Comparison of ENCODE assay signal across 8 cellular contexts in the genomic region with DNA sequence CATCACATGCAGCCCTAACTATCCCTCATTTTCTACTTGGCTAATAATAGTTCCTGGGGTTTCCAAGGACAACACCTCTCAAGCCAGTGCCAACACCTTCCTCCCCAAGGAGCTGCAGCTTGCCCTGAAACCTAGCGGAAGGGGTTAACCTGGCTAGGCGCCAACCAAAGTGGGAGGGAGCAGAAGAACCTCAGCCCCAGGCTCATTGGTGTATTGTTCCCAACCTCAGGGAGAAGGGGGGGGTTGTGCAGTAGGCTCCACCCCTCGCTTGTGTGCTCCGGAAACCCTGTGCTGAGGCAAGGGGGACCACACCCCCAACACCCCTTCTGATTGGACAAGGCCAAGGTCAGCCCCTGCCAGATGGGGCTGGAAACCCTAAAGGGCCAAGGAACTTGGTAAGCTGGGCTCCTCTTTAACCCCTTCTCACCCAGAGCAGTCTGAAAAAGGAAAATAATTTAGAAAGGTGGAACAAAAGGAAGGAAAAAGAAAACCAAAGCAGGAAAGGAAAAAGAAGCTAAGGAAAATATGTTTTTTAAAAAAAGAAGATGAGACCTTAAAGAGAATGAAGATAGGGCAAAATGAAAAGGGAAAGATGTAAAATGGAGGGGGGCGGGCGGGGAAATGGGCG. TPM values are rescaled to one million over a fixed set of nuclear protein-coding genes. Genes with fewer than 3 reads are reported as not detected.
DNase-seq lines count a peak whose midpoint lies in the region; ATAC-seq and TF ChIP-seq lines count a peak whose summit lies in the region.

No MANE protein-coding gene starts in this region.

- H3K27me3 Mint-ChIP-seq in T-helper 2 cell treated with Interferon-gamma antibody and Interleukin-4, amounts not matched to agents 5 μg/mL and 100 μg/mL, for 36 hours (ENCODE audit: low read depth): no peaks in the 10 kb centered on the region

- H3K4me3 Mint-ChIP-seq in T-helper 2 cell treated with Interferon-gamma antibody and Interleukin-4, amounts not matched to agents 5 μg/mL and 100 μg/mL, for 36 hours: peak overlapping the region; percentile 91

- DNase-seq in GM10266 (ENCODE audit: extremely low spot score) (peak; percentile 95), NCI-H187 treated with DMSO at 0.1 percent for 48 hours (lab: John Stamatoyannopoulos, UW) (peak; percentile 80), anterior cingulate cortex (lab: John Stamatoyannopoulos, UW) (peak in 57 of 58 donors; percentile 14 to 95 (median 84)), right cardiac atrium (peak; percentile 97 to 98 (median 97)), renal cortical epithelial cell (ENCODE audit: low read depth) (peak; percentile 97), aorta (peak; percentile 96 to 97)
- DNase-seq in T-helper 2 cell treated with Interferon-gamma antibody and Interleukin-4, amounts not matched to agents 5 μg/mL and 100 μg/mL, for 36 hours (ENCODE audit: low spot score): peak; percentile 96

- H3K4me1 ChIP-seq in right cardiac atrium (ENCODE audit: control insufficient read depth, insufficient read depth, low read length) (peaks cover 2% of the 10 kb centered on the region), aorta (ENCODE audit: control insufficient read depth in 1 of 2, insufficient read depth in 2 of 2, low read length in 2 of 2) (no peaks in the 10 kb centered on the region)

- no peaks in the 10 kb centered on the region for H3K9me3 ChIP-seq in right cardiac atrium (ENCODE audit: control insufficient read depth, low read length)
- H3K9me3 ChIP-seq in aorta (ENCODE audit: control insufficient read depth, low read length): no peaks in the 10 kb centered on the region

- H3K4me3 ChIP-seq in right cardiac atrium (ENCODE audit: low read length) (no peak overlapping the region), aorta (ENCODE audit: low read length in 2 of 2) (no peak overlapping the region)

- 35% methylated on average over 7 of the region's 7 CpGs for WGBS in right cardiac atrium
- 31 to 32% methylated on average over 7 of the region's 7 CpGs for WGBS in aorta, 2 donors

- no peaks in the 10 kb centered on the region for H3K9me3 Mint-ChIP-seq in T-helper 2 cell treated with Interferon-gamma antibody and Interleukin-4, amounts not matched to agents 5 μg/mL and 100 μg/mL, for 36 hours

- H3K27me3 ChIP-seq in right cardiac atrium (ENCODE audit: control insufficient read depth, insufficient read depth): no peaks in the 10 kb centered on the region
- H3K27me3 ChIP-seq in aorta (ENCODE audit: control insufficient read depth in 1 of 2, insufficient read depth in 2 of 2, low read length in 1 of 2): no peaks in the 10 kb centered on the region

- peak; percentile 61 for ATAC-seq in HG02798 (IDR thresholded peaks at IDR 0.05; ENCODE audit: poor library complexity, unreplicated experiment)
- peak; percentile 84 to 86 for ATAC-seq in right cardiac atrium
- ATAC-seq in aorta (ENCODE audit: low FRiP score): peak; percentile 86

- H3K36me3 ChIP-seq in aorta (ENCODE audit: control insufficient read depth in 1 of 2, insufficient read depth in 2 of 2, low read length in 1 of 2): peaks cover 3 to 4% of the 10 kb centered on the region in 2 donors

- H3K27ac ChIP-seq in right cardiac atrium (ENCODE audit: low read length) (peak overlapping the region; percentile 40), aorta (ENCODE audit: low read depth in 1 of 2, low read length in 2 of 2) (peak overlapping the region in 1 of 2 donors; percentile 10)

- TF ChIP-seq CTCF in GM10266 (IDR thresholded peaks at IDR 0.05; ENCODE audit: control insufficient read depth, insufficient read depth, low read depth, missing control alignments): no peak

- H3K4me1 Mint-ChIP-seq in T-helper 2 cell treated with Interferon-gamma antibody and Interleukin-4, amounts not matched to agents 5 μg/mL and 100 μg/mL, for 36 hours (ENCODE audit: low read depth): peaks cover 39% of the 10 kb centered on the region

- H3K36me3 Mint-ChIP-seq in T-helper 2 cell treated with Interferon-gamma antibody and Interleukin-4, amounts not matched to agents 5 μg/mL and 100 μg/mL, for 36 hours (ENCODE audit: low read depth): peaks cover 80% of the 10 kb centered on the region

- intact Hi-C loops in right cardiac atrium (cut with DNase I): loop anchor here in 1 of 4 donors (10.0 kb wide), 1 partner anchor 56 kb away; the partner anchor contains the start of gene INTS5
- intact Hi-C loops in aorta (cut with DNase I): loop anchor here in 1 of 2 donors (5.0 kb wide), 1 partner anchor 108 kb away; the partner anchor contains the start of genes BSCL2 and GNG3

- peak overlapping the region; percentile 92 for H3K27ac Mint-ChIP-seq in T-helper 2 cell treated with Interferon-gamma antibody and Interleukin-4, amounts not matched to agents 5 μg/mL and 100 μg/mL, for 36 hours

RNA-seq across cellular contexts. Expression of gene MTA2, which starts 2.5 kb away (rescaled TPM):
- total RNA-seq in right cardiac atrium: 10 to 100 TPM; 34.8 to 47.6 (median 38.3) TPM
- 24.1 TPM for polyA plus RNA-seq in right cardiac atrium
- total RNA-seq in renal cortical epithelial cell: 121 and 212 TPM in 2 replicates
- 10 to 100 TPM; 80.1 to 87.9 TPM for total RNA-seq in aorta
- 10 to 100 TPM; 13.5 to 40.3 TPM for polyA plus RNA-seq in aorta

RNA-seq across cellular contexts. Expression of gene TUT1, which starts 7.9 kb away (rescaled TPM):
- total RNA-seq in right cardiac atrium (10 to 100 TPM in 3 of 4 donors, 1 to 10 TPM in 1; 8.0 to 15.3 (median 11.5) TPM), renal cortical epithelial cell (5.9 and 12.7 TPM in 2 replicates), aorta (10 to 100 TPM; 14.8 to 14.9 TPM)
- polyA plus RNA-seq in right cardiac atrium (10.7 TPM), aorta (10 to 100 TPM in 1 of 2 donors, 1 to 10 TPM in 1; 1.6 to 10.8 TPM)

RNA-seq across cellular contexts. Expression of gene EML3, which starts 13.4 kb away (rescaled TPM):
- total RNA-seq in right cardiac atrium (10 to 100 TPM; 23.5 to 33.3 (median 26.7) TPM), renal cortical epithelial cell (14.9 and 29.7 TPM in 2 replicates), aorta (100 to 1,000 TPM in 1 of 2 donors, 10 to 100 TPM in 1; 93.7 to 134 TPM)
- polyA plus RNA-seq in right cardiac atrium (23.9 TPM), aorta (100 to 1,000 TPM in 1 of 2 donors, 10 to 100 TPM in 1; 15.7 to 182 TPM)

RNA-seq across cellular contexts. Expression of gene ROM1, which starts 13.9 kb away (rescaled TPM):
- 1 to 10 TPM; 6.1 to 7.9 (median 6.6) TPM for total RNA-seq in right cardiac atrium
- 7.9 TPM for polyA plus RNA-seq in right cardiac atrium
- total RNA-seq in renal cortical epithelial cell: 0.87 and 2.5 TPM in 2 replicates
- 10 to 100 TPM in 1 of 2 donors, 1 to 10 TPM in 1; 9.0 to 15.6 TPM for total RNA-seq in aorta
- 10 to 100 TPM; 33.2 to 33.9 TPM for polyA plus RNA-seq in aorta

RNA-seq across cellular contexts. Expression of gene B3GAT3, which starts 22.6 kb away (rescaled TPM):
- total RNA-seq in right cardiac atrium (10 to 100 TPM; 10.7 to 23.1 (median 16.7) TPM), renal cortical epithelial cell (37.2 and 39.6 TPM in 2 replicates), aorta (10 to 100 TPM; 26.7 to 39.7 TPM)
- polyA plus RNA-seq in right cardiac atrium (18.7 TPM), aorta (10 to 100 TPM; 12.6 to 45.2 TPM)
